1 cellular context compared by ENCODE assay signal in the genomic region with DNA sequence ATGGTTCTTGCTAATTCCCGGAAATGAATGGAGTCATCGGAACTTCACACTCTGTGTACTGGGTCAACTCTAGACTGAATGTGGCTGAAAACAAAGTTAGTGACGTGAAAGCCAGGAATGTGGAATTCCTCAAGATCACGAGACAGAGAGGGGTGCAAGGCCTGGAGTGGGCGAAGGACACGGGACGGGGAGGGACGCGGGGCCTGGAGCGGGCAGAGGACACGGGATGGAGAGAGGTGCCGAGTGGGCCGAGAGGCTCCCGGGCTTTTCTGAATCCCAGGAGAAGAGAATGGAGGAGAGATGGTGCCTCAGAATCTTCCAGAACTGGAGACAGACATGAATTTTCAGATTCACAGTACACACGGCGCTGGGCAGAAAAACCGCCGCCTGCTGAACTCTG.
TF ChIP-seq lines count a peak whose summit lies in the region.

No MANE protein-coding gene starts in this region.

TF ChIP-seq in GM23338, 12 proteins besides CTCF, POLR2A, EP300 and RAD21 (continued from another document):
- TF ChIP-seq, protein P1, sequence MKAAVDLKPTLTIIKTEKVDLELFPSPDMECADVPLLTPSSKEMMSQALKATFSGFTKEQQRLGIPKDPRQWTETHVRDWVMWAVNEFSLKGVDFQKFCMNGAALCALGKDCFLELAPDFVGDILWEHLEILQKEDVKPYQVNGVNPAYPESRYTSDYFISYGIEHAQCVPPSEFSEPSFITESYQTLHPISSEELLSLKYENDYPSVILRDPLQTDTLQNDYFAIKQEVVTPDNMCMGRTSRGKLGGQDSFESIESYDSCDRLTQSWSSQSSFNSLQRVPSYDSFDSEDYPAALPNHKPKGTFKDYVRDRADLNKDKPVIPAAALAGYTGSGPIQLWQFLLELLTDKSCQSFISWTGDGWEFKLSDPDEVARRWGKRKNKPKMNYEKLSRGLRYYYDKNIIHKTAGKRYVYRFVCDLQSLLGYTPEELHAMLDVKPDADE (IDR thresholded peaks at IDR 0.05), result no peak
- TF ChIP-seq EZH2phosphoT487 (IDR thresholded peaks at IDR 0.05; ENCODE audit: unreplicated experiment), result no peak
- TF ChIP-seq, protein P2, sequence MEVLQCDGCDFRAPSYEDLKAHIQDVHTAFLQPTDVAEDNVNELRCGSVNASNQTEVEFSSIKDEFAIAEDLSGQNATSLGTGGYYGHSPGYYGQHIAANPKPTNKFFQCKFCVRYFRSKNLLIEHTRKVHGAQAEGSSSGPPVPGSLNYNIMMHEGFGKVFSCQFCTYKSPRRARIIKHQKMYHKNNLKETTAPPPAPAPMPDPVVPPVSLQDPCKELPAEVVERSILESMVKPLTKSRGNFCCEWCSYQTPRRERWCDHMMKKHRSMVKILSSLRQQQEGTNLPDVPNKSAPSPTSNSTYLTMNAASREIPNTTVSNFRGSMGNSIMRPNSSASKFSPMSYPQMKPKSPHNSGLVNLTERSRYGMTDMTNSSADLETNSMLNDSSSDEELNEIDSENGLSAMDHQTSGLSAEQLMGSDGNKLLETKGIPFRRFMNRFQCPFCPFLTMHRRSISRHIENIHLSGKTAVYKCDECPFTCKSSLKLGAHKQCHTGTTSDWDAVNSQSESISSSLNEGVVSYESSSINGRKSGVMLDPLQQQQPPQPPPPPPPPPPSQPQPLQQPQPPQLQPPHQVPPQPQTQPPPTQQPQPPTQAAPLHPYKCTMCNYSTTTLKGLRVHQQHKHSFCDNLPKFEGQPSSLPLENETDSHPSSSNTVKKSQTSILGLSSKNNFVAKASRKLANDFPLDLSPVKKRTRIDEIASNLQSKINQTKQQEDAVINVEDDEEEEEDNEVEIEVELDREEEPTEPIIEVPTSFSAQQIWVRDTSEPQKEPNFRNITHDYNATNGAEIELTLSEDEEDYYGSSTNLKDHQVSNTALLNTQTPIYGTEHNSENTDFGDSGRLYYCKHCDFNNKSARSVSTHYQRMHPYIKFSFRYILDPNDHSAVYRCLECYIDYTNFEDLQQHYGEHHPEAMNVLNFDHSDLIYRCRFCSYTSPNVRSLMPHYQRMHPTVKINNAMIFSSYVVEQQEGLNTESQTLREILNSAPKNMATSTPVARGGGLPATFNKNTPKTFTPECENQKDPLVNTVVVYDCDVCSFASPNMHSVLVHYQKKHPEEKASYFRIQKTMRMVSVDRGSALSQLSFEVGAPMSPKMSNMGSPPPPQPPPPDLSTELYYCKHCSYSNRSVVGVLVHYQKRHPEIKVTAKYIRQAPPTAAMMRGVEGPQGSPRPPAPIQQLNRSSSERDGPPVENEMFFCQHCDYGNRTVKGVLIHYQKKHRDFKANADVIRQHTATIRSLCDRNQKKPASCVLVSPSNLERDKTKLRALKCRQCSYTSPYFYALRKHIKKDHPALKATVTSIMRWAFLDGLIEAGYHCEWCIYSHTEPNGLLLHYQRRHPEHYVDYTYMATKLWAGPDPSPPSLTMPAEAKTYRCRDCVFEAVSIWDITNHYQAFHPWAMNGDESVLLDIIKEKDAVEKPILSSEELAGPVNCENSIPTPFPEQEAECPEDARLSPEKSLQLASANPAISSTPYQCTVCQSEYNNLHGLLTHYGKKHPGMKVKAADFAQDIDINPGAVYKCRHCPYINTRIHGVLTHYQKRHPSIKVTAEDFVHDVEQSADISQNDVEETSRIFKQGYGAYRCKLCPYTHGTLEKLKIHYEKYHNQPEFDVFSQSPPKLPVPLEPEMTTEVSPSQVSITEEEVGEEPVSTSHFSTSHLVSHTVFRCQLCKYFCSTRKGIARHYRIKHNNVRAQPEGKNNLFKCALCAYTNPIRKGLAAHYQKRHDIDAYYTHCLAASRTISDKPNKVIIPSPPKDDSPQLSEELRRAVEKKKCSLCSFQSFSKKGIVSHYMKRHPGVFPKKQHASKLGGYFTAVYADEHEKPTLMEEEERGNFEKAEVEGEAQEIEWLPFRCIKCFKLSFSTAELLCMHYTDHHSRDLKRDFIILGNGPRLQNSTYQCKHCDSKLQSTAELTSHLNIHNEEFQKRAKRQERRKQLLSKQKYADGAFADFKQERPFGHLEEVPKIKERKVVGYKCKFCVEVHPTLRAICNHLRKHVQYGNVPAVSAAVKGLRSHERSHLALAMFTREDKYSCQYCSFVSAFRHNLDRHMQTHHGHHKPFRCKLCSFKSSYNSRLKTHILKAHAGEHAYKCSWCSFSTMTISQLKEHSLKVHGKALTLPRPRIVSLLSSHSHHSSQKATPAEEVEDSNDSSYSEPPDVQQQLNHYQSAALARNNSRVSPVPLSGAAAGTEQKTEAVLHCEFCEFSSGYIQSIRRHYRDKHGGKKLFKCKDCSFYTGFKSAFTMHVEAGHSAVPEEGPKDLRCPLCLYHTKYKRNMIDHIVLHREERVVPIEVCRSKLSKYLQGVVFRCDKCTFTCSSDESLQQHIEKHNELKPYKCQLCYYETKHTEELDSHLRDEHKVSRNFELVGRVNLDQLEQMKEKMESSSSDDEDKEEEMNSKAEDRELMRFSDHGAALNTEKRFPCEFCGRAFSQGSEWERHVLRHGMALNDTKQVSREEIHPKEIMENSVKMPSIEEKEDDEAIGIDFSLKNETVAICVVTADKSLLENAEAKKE (CRISPR knock-in tag; IDR thresholded peaks at IDR 0.05), result no peak
- no peak for TF ChIP-seq STAT1 (IDR thresholded peaks at IDR 0.05; ENCODE audit: unreplicated experiment)
- TF ChIP-seq CREB1 (CRISPR knock-in tag; IDR thresholded peaks at IDR 0.05; ENCODE audit: low read depth), result no peak
- TF ChIP-seq, protein P3, sequence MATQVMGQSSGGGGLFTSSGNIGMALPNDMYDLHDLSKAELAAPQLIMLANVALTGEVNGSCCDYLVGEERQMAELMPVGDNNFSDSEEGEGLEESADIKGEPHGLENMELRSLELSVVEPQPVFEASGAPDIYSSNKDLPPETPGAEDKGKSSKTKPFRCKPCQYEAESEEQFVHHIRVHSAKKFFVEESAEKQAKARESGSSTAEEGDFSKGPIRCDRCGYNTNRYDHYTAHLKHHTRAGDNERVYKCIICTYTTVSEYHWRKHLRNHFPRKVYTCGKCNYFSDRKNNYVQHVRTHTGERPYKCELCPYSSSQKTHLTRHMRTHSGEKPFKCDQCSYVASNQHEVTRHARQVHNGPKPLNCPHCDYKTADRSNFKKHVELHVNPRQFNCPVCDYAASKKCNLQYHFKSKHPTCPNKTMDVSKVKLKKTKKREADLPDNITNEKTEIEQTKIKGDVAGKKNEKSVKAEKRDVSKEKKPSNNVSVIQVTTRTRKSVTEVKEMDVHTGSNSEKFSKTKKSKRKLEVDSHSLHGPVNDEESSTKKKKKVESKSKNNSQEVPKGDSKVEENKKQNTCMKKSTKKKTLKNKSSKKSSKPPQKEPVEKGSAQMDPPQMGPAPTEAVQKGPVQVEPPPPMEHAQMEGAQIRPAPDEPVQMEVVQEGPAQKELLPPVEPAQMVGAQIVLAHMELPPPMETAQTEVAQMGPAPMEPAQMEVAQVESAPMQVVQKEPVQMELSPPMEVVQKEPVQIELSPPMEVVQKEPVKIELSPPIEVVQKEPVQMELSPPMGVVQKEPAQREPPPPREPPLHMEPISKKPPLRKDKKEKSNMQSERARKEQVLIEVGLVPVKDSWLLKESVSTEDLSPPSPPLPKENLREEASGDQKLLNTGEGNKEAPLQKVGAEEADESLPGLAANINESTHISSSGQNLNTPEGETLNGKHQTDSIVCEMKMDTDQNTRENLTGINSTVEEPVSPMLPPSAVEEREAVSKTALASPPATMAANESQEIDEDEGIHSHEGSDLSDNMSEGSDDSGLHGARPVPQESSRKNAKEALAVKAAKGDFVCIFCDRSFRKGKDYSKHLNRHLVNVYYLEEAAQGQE (IDR thresholded peaks at IDR 0.05; ENCODE audit: unreplicated experiment), result no peak
